In genomic region chr5:147996379-147996778, GRCh38 we compare ENCODE assay signal across 16 cellular contexts.
DNase-seq lines count a peak whose midpoint lies in the region; ATAC-seq, FAIRE-seq and TF ChIP-seq lines count a peak whose summit lies in the region.
"Had no signal": no experiment of that assay in that cellular context is flagged by ENCODE, and none has a peak within 500 bp of the region (broad histone marks: within the 10 kb centered on the region; RNA-seq: fewer than 3 reads in every experiment).

No MANE protein-coding gene starts in this region.

- H3K9me2 ChIP-seq in GM23338 (ENCODE audit: insufficient read depth): no peaks in the 10 kb centered on the region
- H3K9me2 ChIP-seq in PC-3 (replicated peaks; ENCODE audit: low read length): no peaks in the 10 kb centered on the region

- H3K9ac ChIP-seq in PC-3 (ENCODE audit: low read length) (no peak overlapping the region), endodermal cell (ENCODE audit: extremely low read depth, low read length, poor library complexity, severe bottlenecking) (no peak overlapping the region)

- H3K4me3 ChIP-seq in GM23338 (no peak overlapping the region), PC-3 (ENCODE audit: low read length) (no peak overlapping the region), endodermal cell (ENCODE audit: low read length) (no peak overlapping the region), SJCRH30 (no peak overlapping the region)

- H3K4me3 Mint-ChIP-seq in GM23338 (no peak overlapping the region), endodermal cell (no peak overlapping the region)
- H3K4me3 Mint-ChIP-seq: CD4-positive, alpha-beta T cell had no signal

- peaks cover 2% of the 10 kb centered on the region; the same call in 1 of the 2 replicates for H3K36me3 ChIP-seq in GM23338 (ENCODE audit: insufficient read depth)
- no peaks in the 10 kb centered on the region; the same call in 1 of the 2 replicates for H3K36me3 ChIP-seq in PC-3 (ENCODE audit: low read depth, low read length)
- peaks cover 2% of the 10 kb centered on the region for H3K36me3 ChIP-seq in endodermal cell (ENCODE audit: control insufficient read depth, insufficient read depth, low read length)
- H3K36me3 ChIP-seq in SJCRH30: no peaks in the 10 kb centered on the region

- H3K79me2 ChIP-seq in GM23338 (replicated peaks; ENCODE audit: insufficient read depth) (no peaks in the 10 kb centered on the region), PC-3 (ENCODE audit: low read length) (no peaks in the 10 kb centered on the region)

- DNase-seq in GM23338 (ENCODE audit: low spot score) (peak; percentile 26), PC-3 (no peak), endodermal cell (no peak), NOMO-1 (lab: John Stamatoyannopoulos, UW; ENCODE audit: unreplicated experiment in 2 of 2) (no peak), GM12891 (ENCODE audit: insufficient read length, low spot score) (no peak), SJCRH30 (no peak)
- DNase-seq: ACHN; Caco-2; CD4-positive, alpha-beta T cell; GDM1; GOT3; H7 had no signal

- H3K4me1 Mint-ChIP-seq in GM23338 (peaks cover 4% of the 10 kb centered on the region; the same call in 2 of the 3 replicates), endodermal cell (peaks cover 6% of the 10 kb centered on the region)

- H4K20me1 ChIP-seq in GM23338 (replicated peaks; ENCODE audit: insufficient read depth) (no peaks in the 10 kb centered on the region), PC-3 (ENCODE audit: low read length) (no peaks in the 10 kb centered on the region)

- H3K4me1 ChIP-seq in GM23338 (ENCODE audit: insufficient read depth): peaks cover 10% of the 10 kb centered on the region; the same call in 1 of the 2 replicates
- peaks cover 18% of the 10 kb centered on the region for H3K4me1 ChIP-seq in PC-3 (ENCODE audit: insufficient read depth, low read length)
- no peaks in the 10 kb centered on the region for H3K4me1 ChIP-seq in endodermal cell (ENCODE audit: control insufficient read depth, insufficient read depth, low read length)
- no peaks in the 10 kb centered on the region for H3K4me1 ChIP-seq in SJCRH30
- H3K4me1 ChIP-seq: Caco-2 had no signal

- no peaks in the 10 kb centered on the region for H3K27me3 ChIP-seq in GM23338 (ENCODE audit: insufficient read depth)
- no peaks in the 10 kb centered on the region for H3K27me3 ChIP-seq in PC-3 (ENCODE audit: low read length)
- H3K27me3 ChIP-seq in endodermal cell (ENCODE audit: control insufficient read depth, insufficient read depth, low read length, poor library complexity, severe bottlenecking): no peaks in the 10 kb centered on the region
- H3K27me3 ChIP-seq in SJCRH30: no peaks in the 10 kb centered on the region

- peaks cover 14% of the 10 kb centered on the region for H3K36me3 Mint-ChIP-seq in GM23338 (ENCODE audit: low read depth)
- peaks cover 28% of the 10 kb centered on the region for H3K36me3 Mint-ChIP-seq in endodermal cell (ENCODE audit: low read depth)

- no peak overlapping the region for H3K27ac ChIP-seq in GM23338 (ENCODE audit: low read depth)
- no peak overlapping the region for H3K27ac ChIP-seq in PC-3 (ENCODE audit: low read length)
- H3K27ac ChIP-seq in endodermal cell (ENCODE audit: low read depth, low read length): no peak overlapping the region
- H3K27ac ChIP-seq in SJCRH30: no peak overlapping the region
- H3K27ac ChIP-seq: C4-2B, HL-60 had no signal

- H2AFZ ChIP-seq in GM23338 (no peak overlapping the region), PC-3 (ENCODE audit: low read length) (no peak overlapping the region)

- H3K9me3 ChIP-seq in PC-3 (ENCODE audit: low read length): peaks cover 7% of the 10 kb centered on the region
- peaks cover 20% of the 10 kb centered on the region for H3K9me3 ChIP-seq in endodermal cell (ENCODE audit: control insufficient read depth, low read length)
- H3K9me3 ChIP-seq in SJCRH30 (replicated peaks): peaks cover 4% of the 10 kb centered on the region; the same call in 1 of the 2 replicates

- FAIRE-seq in GM12891 (lab: Jason Lieb, UNC): no peak
- FAIRE-seq: D721Med had no signal

- H3K4me2 ChIP-seq in GM23338 (no peak overlapping the region), PC-3 (ENCODE audit: low read length) (peak overlapping the region; percentile 9; the same call in 1 of the 2 replicates)

- 95% methylated on average over 5 of the region's 5 CpGs; no CpG with 5 or more reads in 1 of the 2 experiments for WGBS in endodermal cell (ENCODE audit: insufficient coverage in 1 of 2, insufficient read length in 1 of 2), 2 experiments

- H3K9me3 Mint-ChIP-seq in GM23338 (peaks cover 15% of the 10 kb centered on the region), endodermal cell (peaks cover 23% of the 10 kb centered on the region)

- H3K27ac Mint-ChIP-seq in GM23338 (no peak overlapping the region), endodermal cell (no peak overlapping the region)
- H3K27ac Mint-ChIP-seq: CD4-positive, alpha-beta T cell had no signal

- intact Hi-C loops in PC-3 (cut with micrococcal nuclease): loop anchor here (5.0 kb wide), 1 partner anchor 96 kb away; no protein-coding TSS in a partner anchor

- H3F3A ChIP-seq in GM23338 (replicated peaks; ENCODE audit: low read depth) (no peaks in the 10 kb centered on the region), PC-3 (ENCODE audit: low read length, unreplicated experiment) (no peaks in the 10 kb centered on the region)

- POLR2A ChIA-PET in PC-3 (lab: Charles Lee; ENCODE audit: unreplicated experiment): no interaction called here

- TF ChIP-seq POLR2A in GM12891 (IDR thresholded peaks at IDR 0.05; ENCODE audit: low read depth, low read length): no peak

- CTCF ChIA-PET in PC-3 (lab: Charles Lee): no interaction called here

- H3K27me3 Mint-ChIP-seq in GM23338 (ENCODE audit: insufficient read depth, low read depth, poor library complexity) (no peaks in the 10 kb centered on the region), endodermal cell (ENCODE audit: insufficient read depth) (no peaks in the 10 kb centered on the region)
- H3K27me3 Mint-ChIP-seq: CD4-positive, alpha-beta T cell had no signal

- ATAC-seq in GM23338 (peak; percentile 68), PC-3 (no peak), HG03378 (IDR thresholded peaks at IDR 0.05; ENCODE audit: unreplicated experiment) (no peak)

- TF ChIP-seq CTCF in GM23338 (conservative IDR thresholded peaks at IDR 0.05; ENCODE audit: low read depth in 2 of 2) (peak; percentile 27 to 42; a peak in 3 of 4 replicates), PC-3 (conservative IDR thresholded peaks at IDR 0.05; ENCODE audit: low read depth, low read length) (no peak; the same call in 1 of the 2 replicates), endodermal cell (conservative IDR thresholded peaks at IDR 0.05) (peak; percentile 19)

- BruUV-seq in PC-3 (replicated peaks; lab: Mats Ljungman, UMichigan): no TSS peak

TF ChIP-seq in GM12891, 5 proteins besides CTCF, POLR2A, EP300 and RAD21:
- TF ChIP-seq PAX5 (IDR thresholded peaks at IDR 0.05; ENCODE audit: insufficient read depth, low read length, severe bottlenecking) (no peak), TAF1 (IDR thresholded peaks at IDR 0.05; ENCODE audit: low read depth, low read length) (no peak), POU2F2 (IDR thresholded peaks at IDR 0.05; ENCODE audit: low read depth, low read length) (no peak), POLR2AphosphoS5 (IDR thresholded peaks at IDR 0.05; ENCODE audit: low read depth, low read length) (no peak), SPI1 (IDR thresholded peaks at IDR 0.05; ENCODE audit: low read depth, low read length) (no peak)
